ENCODE assay signal across 18 cellular contexts in the genomic region with DNA sequence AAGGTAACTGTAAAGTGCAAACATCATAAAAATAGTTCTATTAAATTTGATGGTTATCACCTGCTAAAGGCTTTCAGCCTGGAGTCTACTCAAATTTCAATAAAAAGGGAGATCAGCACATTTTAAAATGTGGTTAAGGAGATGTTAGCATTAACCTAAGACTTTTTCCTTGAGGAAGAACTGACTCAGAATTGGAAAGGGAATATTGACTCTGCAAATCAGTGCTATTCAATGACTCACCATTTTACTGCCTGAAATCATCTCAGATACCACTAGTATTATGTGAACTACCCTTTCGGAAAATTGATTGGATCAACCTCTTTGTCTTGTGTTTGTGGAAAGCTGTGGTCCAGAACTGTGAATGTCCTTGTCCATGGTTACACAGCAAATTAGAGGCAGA.
DNase-seq lines count a peak whose midpoint lies in the region; ATAC-seq, FAIRE-seq and TF ChIP-seq lines count a peak whose summit lies in the region.
"Had no signal": no experiment of that assay in that cellular context is flagged by ENCODE, and none has a peak within 500 bp of the region (broad histone marks: within the 10 kb centered on the region; RNA-seq: fewer than 3 reads in every experiment).

No MANE protein-coding gene starts in this region.

- FAIRE-seq in HTR-8/SVneo (lab: Jason Lieb, UNC), result peak; percentile 42
- FAIRE-seq in bronchial epithelial cell (lab: Jason Lieb, UNC), result no peak
- FAIRE-seq: GM19239 had no signal

- DNase-seq in AG20443 (ENCODE audit: low spot score), result peak; percentile 35
- peak; percentile 10 for DNase-seq in HTR-8/SVneo (ENCODE audit: insufficient read length, low spot score)
- DNase-seq in bronchial epithelial cell (ENCODE audit: low read depth), result peak; percentile 90
- DNase-seq in kidney glomerular epithelial cell (lab: John Stamatoyannopoulos, UW), result peak; percentile 33
- no peak for DNase-seq in HEK293T (ENCODE audit: extremely low spot score)
- no peak for DNase-seq in activated T-cell treated with anti-CD3 and anti-CD28 coated beads, Interleukin-2, amount 50 U/mL, for 72 hours
- no peak for DNase-seq in C1 segment of cervical spinal cord (lab: John Stamatoyannopoulos, UW)
- DNase-seq in T-cell, result no peak
- DNase-seq: activated CD4-positive, alpha-beta T cell treated with anti-CD3 and anti-CD28 coated beads for 4 hours; activated naive CD8-positive, alpha-beta T cell treated with anti-CD3 and anti-CD28 coated beads, Interleukin-2, amount 10 ng/mL, durations not matched to agents 7 days and 5 days; DMS 273 treated with DMSO at 0.1 percent for 48 hours; NCI-H82; SIG-M5; T1000 had no signal

- H3K4me3 ChIP-seq in bronchial epithelial cell (ENCODE audit: low read depth, low read length), result no peak overlapping the region
- H3K4me3 ChIP-seq: right atrium auricular region had no signal

- H3K4me3 Mint-ChIP-seq in activated T-cell treated with anti-CD3 and anti-CD28 coated beads, Interleukin-2, amount 50 U/mL, for 72 hours, result no peak overlapping the region
- H3K4me3 Mint-ChIP-seq in T-cell, result no peak overlapping the region
- H3K4me3 Mint-ChIP-seq: activated naive CD8-positive, alpha-beta T cell treated with anti-CD3 and anti-CD28 coated beads, Interleukin-2, amount 10 ng/mL, durations not matched to agents 7 days and 5 days; central memory CD8-positive, alpha-beta T cell; neural crest cell had no signal

- H3K27ac Mint-ChIP-seq in activated T-cell treated with anti-CD3 and anti-CD28 coated beads, Interleukin-2, amount 50 U/mL, for 72 hours, result no peak overlapping the region
- H3K27ac Mint-ChIP-seq in T-cell, result no peak overlapping the region
- H3K27ac Mint-ChIP-seq: activated naive CD8-positive, alpha-beta T cell treated with anti-CD3 and anti-CD28 coated beads, Interleukin-2, amount 10 ng/mL, durations not matched to agents 7 days and 5 days had no signal

- CTCF ChIA-PET in HEK293T (lab: Yijun Ruan, JAX) (interaction anchor here (1.0 to 2.0 kb wide), 3 partner anchors 12 to 209 kb away, joined by 3 to 6 read pairs (median 5); no protein-coding TSS in a partner anchor), T-cell (lab: Charles Lee) (no interaction called here)

- no peaks in the 10 kb centered on the region for H3K9me3 Mint-ChIP-seq in activated T-cell treated with anti-CD3 and anti-CD28 coated beads, Interleukin-2, amount 50 U/mL, for 72 hours
- H3K9me3 Mint-ChIP-seq in T-cell, result no peaks in the 10 kb centered on the region
- H3K9me3 Mint-ChIP-seq: activated naive CD8-positive, alpha-beta T cell treated with anti-CD3 and anti-CD28 coated beads, Interleukin-2, amount 10 ng/mL, durations not matched to agents 7 days and 5 days; central memory CD8-positive, alpha-beta T cell had no signal

- no peak for ATAC-seq in activated T-cell treated with anti-CD3 and anti-CD28 coated beads, Interleukin-2, amount 50 U/mL, for 72 hours (replicated peaks in 1 of 2)
- no peak for ATAC-seq in T-cell (replicated peaks in 1 of 4)

- no peaks in the 10 kb centered on the region for H3K4me1 Mint-ChIP-seq in activated T-cell treated with anti-CD3 and anti-CD28 coated beads, Interleukin-2, amount 50 U/mL, for 72 hours (ENCODE audit: low read depth)
- no peaks in the 10 kb centered on the region for H3K4me1 Mint-ChIP-seq in T-cell
- H3K4me1 Mint-ChIP-seq: central memory CD8-positive, alpha-beta T cell; neural crest cell had no signal

- POLR2A ChIA-PET in HEK293T (lab: Yijun Ruan, JAX), result no interaction called here
- POLR2A ChIA-PET in T-cell (lab: Charles Lee), result no interaction called here

- no peaks in the 10 kb centered on the region for H3K36me3 Mint-ChIP-seq in activated T-cell treated with anti-CD3 and anti-CD28 coated beads, Interleukin-2, amount 50 U/mL, for 72 hours (ENCODE audit: insufficient read depth in 2 of 2)
- H3K36me3 Mint-ChIP-seq in T-cell, result no peaks in the 10 kb centered on the region
- H3K36me3 Mint-ChIP-seq: activated naive CD8-positive, alpha-beta T cell treated with anti-CD3 and anti-CD28 coated beads, Interleukin-2, amount 10 ng/mL, durations not matched to agents 7 days and 5 days had no signal

- H3K36me3 ChIP-seq in bronchial epithelial cell (ENCODE audit: control insufficient read depth, insufficient read depth, low read length), result no peaks in the 10 kb centered on the region
- H3K36me3 ChIP-seq: right atrium auricular region had no signal

- no peaks in the 10 kb centered on the region for H3K27me3 ChIP-seq in bronchial epithelial cell (ENCODE audit: control insufficient read depth, insufficient read depth, low read length)
- H3K27me3 ChIP-seq: right atrium auricular region had no signal

- no peak for TF ChIP-seq CTCF in bronchial epithelial cell (IDR thresholded peaks at IDR 0.05; ENCODE audit: insufficient read depth, low read length, severe bottlenecking)

- peaks cover 19% of the 10 kb centered on the region for H3K27me3 Mint-ChIP-seq in activated T-cell treated with anti-CD3 and anti-CD28 coated beads, Interleukin-2, amount 50 U/mL, for 72 hours (ENCODE audit: low read depth)
- peaks cover 13 to 23% of the 10 kb centered on the region in 2 donors for H3K27me3 Mint-ChIP-seq in T-cell
- H3K27me3 Mint-ChIP-seq: central memory CD8-positive, alpha-beta T cell had no signal

TF ChIP-seq in HEK293T, 16 proteins besides CTCF, POLR2A, EP300 and RAD21:
- TF ChIP-seq FOXM1 (IDR thresholded peaks at IDR 0.05; ENCODE audit: borderline replicate concordance) (no peak), ELF4 (IDR thresholded peaks at IDR 0.05) (no peak), FOXK2 (IDR thresholded peaks at IDR 0.05) (no peak), HDGF (IDR thresholded peaks at IDR 0.05; ENCODE audit: borderline replicate concordance) (no peak), SUZ12 (IDR thresholded peaks at IDR 0.05) (no peak), SP1 (IDR thresholded peaks at IDR 0.05) (no peak)

Comparison
In these comparisons a context has a peak if more than half of its experiments do, and no peak if none do; other contexts are left out.
1. DNase-seq: peak in AG20443 (single experiment), HTR-8/SVneo (single experiment), bronchial epithelial cell (single experiment) and kidney glomerular epithelial cell (single experiment); none in HEK293T (single experiment), activated T-cell treated with anti-CD3 and anti-CD28 coated beads, Interleukin-2, amount 50 U/mL, for 72 hours (0 of 2), C1 segment of cervical spinal cord (0 of 14) and T-cell (0 of 34).